Comparison of ENCODE assay signal across 26 cellular contexts in genomic region chr6:117629119-117629518, GRCh38.
"Had no signal": no experiment of that assay in that cellular context is flagged by ENCODE, and none has a peak within 500 bp of the region (broad histone marks: within the 10 kb centered on the region; RNA-seq: fewer than 3 reads in every experiment).

No MANE protein-coding gene starts in this region.

- ATAC-seq: activated CD4-positive, alpha-beta T cell treated with anti-CD3 and anti-CD28 coated beads for 36 hours; Panc1 had no signal

- H3K27ac ChIP-seq: RWPE1, SJCRH30, VCaP had no signal

- H3K27me3 ChIP-seq: SJCRH30 had no signal

- H3K4me3 Mint-ChIP-seq: activated CD4-positive, alpha-beta memory T cell treated with anti-CD3 and anti-CD28 coated beads, Interleukin-2, amount 10 ng/mL, durations not matched to agents 7 days and 5 days; activated CD4-positive, alpha-beta T cell treated with anti-CD3 and anti-CD28 coated beads for 36 hours; activated naive CD4-positive, alpha-beta T cell treated with anti-CD3 and anti-CD28 coated beads, Interleukin-2, amount 10 ng/mL, durations not matched to agents 7 days and 5 days; activated naive CD8-positive, alpha-beta T cell treated with anti-CD3 and anti-CD28 coated beads for 36 hours had no signal

- H3K27ac Mint-ChIP-seq: activated CD4-positive, alpha-beta memory T cell treated with anti-CD3 and anti-CD28 coated beads, Interleukin-2, amount 10 ng/mL, durations not matched to agents 7 days and 5 days; activated CD4-positive, alpha-beta T cell treated with anti-CD3 and anti-CD28 coated beads for 36 hours; activated naive CD4-positive, alpha-beta T cell treated with anti-CD3 and anti-CD28 coated beads, Interleukin-2, amount 10 ng/mL, durations not matched to agents 7 days and 5 days; activated naive CD8-positive, alpha-beta T cell treated with anti-CD3 and anti-CD28 coated beads for 36 hours; activated T-helper 2 cell treated with anti-CD3 and anti-CD28 coated beads, Interferon-gamma antibody, Interleukin-2, Interleukin-4, amounts not matched to agents 10 μg/mL and 5 μg/mL and 100 μg/mL, durations not matched to agents 14 hours and 24 hours and 36 hours had no signal

- H3K27me3 Mint-ChIP-seq: activated naive CD4-positive, alpha-beta T cell treated with anti-CD3 and anti-CD28 coated beads, Interleukin-2, amount 10 ng/mL, durations not matched to agents 7 days and 5 days had no signal

- H3K4me1 Mint-ChIP-seq: activated CD4-positive, alpha-beta memory T cell treated with anti-CD3 and anti-CD28 coated beads, Interleukin-2, amount 10 ng/mL, durations not matched to agents 7 days and 5 days; activated CD4-positive, alpha-beta T cell treated with anti-CD3 and anti-CD28 coated beads for 36 hours; activated naive CD4-positive, alpha-beta T cell treated with anti-CD3 and anti-CD28 coated beads, Interleukin-2, amount 10 ng/mL, durations not matched to agents 7 days and 5 days; activated naive CD8-positive, alpha-beta T cell treated with anti-CD3 and anti-CD28 coated beads for 36 hours had no signal

- H3K36me3 ChIP-seq: SJCRH30 had no signal

- DNase-seq: activated CD4-positive, alpha-beta memory T cell treated with anti-CD3 and anti-CD28 coated beads, Interleukin-2, amount 10 ng/mL, durations not matched to agents 7 days and 5 days; activated CD4-positive, alpha-beta T cell treated with anti-CD3 and anti-CD28 coated beads for 36 hours; activated CD4-positive, alpha-beta T cell treated with anti-CD3 and anti-CD28 coated beads, Interleukin-2, amount 50 U/mL, for 1 hour; activated gamma-delta T cell treated with Interleukin-2 at 50 U/mL for 16 hours; activated naive CD4-positive, alpha-beta T cell treated with anti-CD3 and anti-CD28 coated beads, Interleukin-2, amount 10 ng/mL, durations not matched to agents 7 days and 5 days; activated naive CD8-positive, alpha-beta T cell treated with anti-CD3 and anti-CD28 coated beads for 36 hours; activated T-cell treated with anti-CD3 and anti-CD28 coated beads for 4 hours; activated T-cell treated with anti-CD3 and anti-CD28 coated beads, Interleukin-2, amount 50 U/mL, for 48 hours; cerebellar nuclear complex; KG1; NCI-H1092; NCI-H1436; NCI-H1694 treated with DMSO at 0.1 percent for 48 hours; NCI-H2081 treated with DMSO at 0.1 percent for 48 hours; NCI-H446; NCI-H69; NK-92 treated with Interleukin-12 subunit alpha and Interleukin-12 subunit beta, amount 100 ng/mL, for 24 hours; OCI-M1; Right ventricle myocardium superior; SJCRH30; SK-N-SH; T-helper 1 cell had no signal

- H3K4me1 ChIP-seq: SJCRH30 had no signal

- H3K4me3 ChIP-seq: SJCRH30 had no signal
